16 cellular contexts compared by ENCODE assay signal in the genomic region with DNA sequence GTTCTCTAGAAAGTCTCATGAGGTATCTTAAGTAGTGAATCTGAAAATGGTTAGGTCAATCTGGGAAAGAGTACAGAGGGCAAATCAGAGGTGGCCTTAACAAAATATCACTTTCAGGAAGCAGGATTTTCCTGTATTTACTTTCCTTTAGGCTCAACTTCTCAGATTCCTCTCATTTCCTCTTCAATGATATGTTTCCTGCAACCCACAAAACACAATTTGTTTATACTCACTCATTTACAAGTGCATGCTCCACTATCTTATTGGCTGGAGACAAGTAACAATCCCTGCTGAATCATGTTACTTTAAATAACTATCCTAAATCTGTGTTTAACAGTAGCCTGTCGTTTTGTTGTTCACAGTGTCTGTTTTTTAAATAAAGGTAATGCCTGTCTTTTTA.
DNase-seq lines count a peak whose midpoint lies in the region; ATAC-seq, FAIRE-seq and TF ChIP-seq lines count a peak whose summit lies in the region.
"Had no signal": no experiment of that assay in that cellular context is flagged by ENCODE, and none has a peak within 500 bp of the region (broad histone marks: within the 10 kb centered on the region; RNA-seq: fewer than 3 reads in every experiment).

No MANE protein-coding gene starts in this region.

- in situ Hi-C loops in HepG2 (cut with HindIII; ENCODE audit: extremely low pct_ligation_motif_present, low pct_unique_long_range_greater_than_20kb) = no loop called here

- H3K4me2 ChIP-seq in HepG2 (ENCODE audit: low read depth, low read length) = no peak overlapping the region
- H3K4me2 ChIP-seq: BLaER1 had no signal

- no peak for TF ChIP-seq POLR2A in HepG2 (IDR thresholded peaks at IDR 0.05; ENCODE audit: insufficient read depth in 1 of 2, low read depth in 2 of 2, low read length in 2 of 2)

- ATAC-seq in HepG2 (no peak), left lobe of liver (peak; percentile 41), sciatic nerve (peak; percentile 80)

- TF ChIP-seq RAD21 in liver (IDR thresholded peaks at IDR 0.05) (no peak), HepG2 (CRISPR knock-in tag; IDR thresholded peaks at IDR 0.05) (no peak)

- DNase-seq in HepG2 (ENCODE audit: low spot score) (no peak), left lobe of liver (ENCODE audit: low spot score) (no peak), sciatic nerve (ENCODE audit: low spot score) (no peak), NCI-H1105 (lab: John Stamatoyannopoulos, UW) (no peak), DMS79 (lab: John Stamatoyannopoulos, UW) (no peak), midbrain (lab: John Stamatoyannopoulos, UW) (no peak)
- DNase-seq: 8988T; CD4-positive, alpha-beta memory T cell; DMS153 had no signal

- WGBS in liver = 37% methylated on average over 1 of the region's 1 CpG
- WGBS in HepG2 (ENCODE audit: low lambda C conversion rate) = 0% methylated on average over 1 of the region's 1 CpG

- no peak for FAIRE-seq in HepG2 (lab: Jason Lieb, UNC)
- FAIRE-seq: G401.6, GM12891, GM19239, H1 had no signal

- H3K36me3 ChIP-seq in liver (ENCODE audit: control insufficient read depth in 4 of 4, insufficient read depth in 3 of 4, low read depth in 1 of 4, low read length in 3 of 4) (no peaks in the 10 kb centered on the region), HepG2 (replicated peaks in 1 of 2; ENCODE audit: control insufficient read depth in 1 of 2, insufficient read depth in 2 of 2, low read length in 2 of 2) (no peaks in the 10 kb centered on the region)
- H3K36me3 ChIP-seq: BLaER1, HAP-1 had no signal

- intact Hi-C loops in HepG2 (cut with micrococcal nuclease; ENCODE audit: unreplicated experiment) (no loop called here), sciatic nerve (cut with DNase I) (no loop called here)

- BruUV-seq in HepG2 (replicated peaks; lab: Mats Ljungman, UMichigan) = no TSS peak

- no peak for TF ChIP-seq EP300 in HepG2 (IDR thresholded peaks at IDR 0.05; ENCODE audit: low read depth in 2 of 2, low read length in 2 of 2)
- TF ChIP-seq EP300 in HepG2 (CRISPR knock-in tag; IDR thresholded peaks at IDR 0.05; ENCODE audit: borderline replicate concordance) = no peak

- CTCF ChIA-PET in HepG2 (lab: Yijun Ruan, JAX; ENCODE audit: low intra/inter-chr PET ratio, low total read pairs) = no interaction called here

- no peaks in the 10 kb centered on the region for H4K20me1 ChIP-seq in HepG2 (ENCODE audit: insufficient read depth, low read length)
- H4K20me1 ChIP-seq: BLaER1 had no signal

- H3K79me2 ChIP-seq in HepG2 (ENCODE audit: insufficient read depth, low read length) = no peaks in the 10 kb centered on the region

- no peaks in the 10 kb centered on the region for H3K4me1 ChIP-seq in liver (ENCODE audit: control insufficient read depth in 4 of 4, insufficient read depth in 4 of 4, low read length in 3 of 4)
- no peaks in the 10 kb centered on the region for H3K4me1 ChIP-seq in HepG2 (ENCODE audit: insufficient read depth, low read length)
- H3K4me1 ChIP-seq: BLaER1 had no signal

- no peak overlapping the region for H3K4me3 ChIP-seq in liver (ENCODE audit: low read depth in 1 of 3, low read length in 3 of 3)
- no peak overlapping the region for H3K4me3 ChIP-seq in HepG2 (replicated peaks in 1 of 3; ENCODE audit: insufficient read depth in 1 of 3, low read depth in 2 of 3, low read length in 3 of 3)
- H3K4me3 ChIP-seq: BLaER1, HAP-1 had no signal

- H3K9me3 ChIP-seq in liver (ENCODE audit: control insufficient read depth in 4 of 4, low read length in 3 of 4) (no peaks in the 10 kb centered on the region), HepG2 (ENCODE audit: low read length) (no peaks in the 10 kb centered on the region)
- H3K9me3 ChIP-seq: HAP-1 had no signal

- H2AFZ ChIP-seq in HepG2 (ENCODE audit: low read length) = no peak overlapping the region

- TF ChIP-seq CTCF in liver (IDR thresholded peaks at IDR 0.05; ENCODE audit: low read depth, low read length, missing input control) (no peak), HepG2 (CRISPR knock-in tag; IDR thresholded peaks at IDR 0.05) (no peak)

- H3K27me3 ChIP-seq in liver (ENCODE audit: control insufficient read depth in 4 of 4, insufficient read depth in 4 of 4, low read length in 3 of 4) = no peaks in the 10 kb centered on the region
- no peaks in the 10 kb centered on the region; a peak in 1 of 5 replicates for H3K27me3 ChIP-seq in HepG2 (ENCODE audit: control insufficient read depth in 1 of 2, insufficient read depth in 2 of 2, low read length in 2 of 2)
- H3K27me3 ChIP-seq: BLaER1 had no signal

- POLR2A ChIA-PET in HepG2 (lab: Yijun Ruan, JAX) = no interaction called here

- no peak overlapping the region for H3K27ac ChIP-seq in liver (ENCODE audit: low read depth in 1 of 2, low read length in 2 of 2)
- no peak overlapping the region for H3K27ac ChIP-seq in HepG2 (ENCODE audit: extremely low read length, insufficient read depth, low read length)
- H3K27ac ChIP-seq: BLaER1 had no signal

- H3K9ac ChIP-seq in liver (ENCODE audit: low read depth in 1 of 2, low read length in 2 of 2) = no peak overlapping the region
- H3K9ac ChIP-seq in HepG2 (ENCODE audit: insufficient read depth, low read depth, low read length) = no peak overlapping the region
- H3K9ac ChIP-seq: BLaER1 had no signal

TF ChIP-seq in liver, 16 proteins besides CTCF, POLR2A, EP300 and RAD21:
- TF ChIP-seq HNF4A (conservative IDR thresholded peaks at IDR 0.05) (no peak), NR2F2 (IDR thresholded peaks at IDR 0.05) (peak; percentile 80)
TF ChIP-seq in liver: peak in this region for 1.

TF ChIP-seq in HepG2, 621 proteins besides CTCF, POLR2A, EP300 and RAD21:
- TF ChIP-seq MZF1 (CRISPR knock-in tag; IDR thresholded peaks at IDR 0.05; ENCODE audit: borderline replicate concordance) = no peak
- no peak for TF ChIP-seq FOXP1 (IDR thresholded peaks at IDR 0.05)
- TF ChIP-seq FOXP1 (CRISPR knock-in tag; IDR thresholded peaks at IDR 0.05) = no peak
- TF ChIP-seq ASH2L (IDR thresholded peaks at IDR 0.05; ENCODE audit: insufficient read length, low read depth, low read length) = no peak
- TF ChIP-seq, protein P1, sequence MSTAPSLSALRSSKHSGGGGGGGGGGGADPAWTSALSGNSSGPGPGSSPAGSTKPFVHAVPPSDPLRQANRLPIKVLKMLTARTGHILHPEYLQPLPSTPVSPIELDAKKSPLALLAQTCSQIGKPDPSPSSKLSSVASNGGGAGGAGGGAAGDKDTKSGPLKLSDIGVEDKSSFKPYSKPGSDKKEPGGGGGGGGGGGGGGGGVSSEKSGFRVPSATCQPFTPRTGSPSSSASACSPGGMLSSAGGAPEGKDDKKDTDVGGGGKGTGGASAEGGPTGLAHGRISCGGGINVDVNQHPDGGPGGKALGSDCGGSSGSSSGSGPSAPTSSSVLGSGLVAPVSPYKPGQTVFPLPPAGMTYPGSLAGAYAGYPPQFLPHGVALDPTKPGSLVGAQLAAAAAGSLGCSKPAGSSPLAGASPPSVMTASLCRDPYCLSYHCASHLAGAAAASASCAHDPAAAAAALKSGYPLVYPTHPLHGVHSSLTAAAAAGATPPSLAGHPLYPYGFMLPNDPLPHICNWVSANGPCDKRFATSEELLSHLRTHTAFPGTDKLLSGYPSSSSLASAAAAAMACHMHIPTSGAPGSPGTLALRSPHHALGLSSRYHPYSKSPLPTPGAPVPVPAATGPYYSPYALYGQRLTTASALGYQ (CRISPR knock-in tag; IDR thresholded peaks at IDR 0.05) = no peak
- no peak for TF ChIP-seq TMF1 (CRISPR knock-in tag; IDR thresholded peaks at IDR 0.05; ENCODE audit: low read depth)
- no peak for TF ChIP-seq ZNF766 (CRISPR knock-in tag; IDR thresholded peaks at IDR 0.05; ENCODE audit: borderline replicate concordance)
- TF ChIP-seq, protein P2, sequence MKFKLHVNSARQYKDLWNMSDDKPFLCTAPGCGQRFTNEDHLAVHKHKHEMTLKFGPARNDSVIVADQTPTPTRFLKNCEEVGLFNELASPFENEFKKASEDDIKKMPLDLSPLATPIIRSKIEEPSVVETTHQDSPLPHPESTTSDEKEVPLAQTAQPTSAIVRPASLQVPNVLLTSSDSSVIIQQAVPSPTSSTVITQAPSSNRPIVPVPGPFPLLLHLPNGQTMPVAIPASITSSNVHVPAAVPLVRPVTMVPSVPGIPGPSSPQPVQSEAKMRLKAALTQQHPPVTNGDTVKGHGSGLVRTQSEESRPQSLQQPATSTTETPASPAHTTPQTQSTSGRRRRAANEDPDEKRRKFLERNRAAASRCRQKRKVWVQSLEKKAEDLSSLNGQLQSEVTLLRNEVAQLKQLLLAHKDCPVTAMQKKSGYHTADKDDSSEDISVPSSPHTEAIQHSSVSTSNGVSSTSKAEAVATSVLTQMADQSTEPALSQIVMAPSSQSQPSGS (CRISPR knock-in tag; IDR thresholded peaks at IDR 0.05) = no peak
TF ChIP-seq in HepG2: peak in this region for 0.
